Comparison of ENCODE assay signal across 1 cellular context in the genomic region with DNA sequence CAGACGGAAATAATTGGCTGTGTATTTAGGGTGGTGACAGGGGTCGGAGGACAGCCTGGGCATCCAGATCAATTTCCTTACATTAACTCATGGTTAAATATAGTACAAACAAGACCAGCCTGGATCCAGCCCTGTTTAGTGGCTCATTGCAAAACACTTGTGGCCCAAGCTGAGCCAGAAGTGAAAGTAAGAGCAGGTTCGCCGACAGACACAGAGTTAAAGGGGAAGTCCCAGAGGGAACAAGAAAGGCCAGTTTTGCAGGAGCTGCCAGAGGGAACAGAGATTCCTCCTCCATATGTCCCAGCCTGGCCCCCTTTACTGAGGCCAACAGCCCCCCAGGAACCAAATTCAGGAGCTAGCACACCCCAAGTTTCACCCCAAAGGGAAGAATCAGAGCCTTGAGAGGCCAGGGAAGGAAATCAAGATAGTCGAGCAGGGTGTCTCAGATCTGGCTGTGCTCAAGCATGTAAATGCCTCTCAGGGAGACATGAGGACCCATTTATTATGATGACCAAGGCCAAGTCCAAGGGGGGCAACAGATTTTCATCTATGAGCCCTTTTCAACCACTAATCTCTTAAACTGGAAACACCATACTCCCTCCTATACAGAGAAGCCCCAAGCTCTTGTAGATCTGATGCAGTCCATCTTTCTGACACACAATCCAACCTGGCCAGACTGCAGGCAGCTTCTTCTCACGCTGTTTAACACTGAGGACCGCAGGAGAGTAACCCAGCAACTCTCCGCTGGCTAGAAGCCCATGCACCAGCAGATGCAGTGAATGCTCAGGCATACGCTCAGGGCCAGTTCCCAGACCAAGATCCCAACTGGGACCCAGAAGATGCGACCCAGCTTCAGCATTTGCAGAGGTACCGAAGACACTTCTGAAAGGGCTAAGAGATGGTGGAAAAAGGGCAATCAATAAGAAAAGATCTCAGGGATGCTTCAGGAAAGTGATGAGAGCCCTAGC.
TF ChIP-seq lines count a peak whose summit lies in the region.

No MANE protein-coding gene starts in this region.

TF ChIP-seq in SK-N-SH, 30 proteins besides CTCF, POLR2A, EP300 and RAD21 (continued from another document):
- TF ChIP-seq, protein P1, sequence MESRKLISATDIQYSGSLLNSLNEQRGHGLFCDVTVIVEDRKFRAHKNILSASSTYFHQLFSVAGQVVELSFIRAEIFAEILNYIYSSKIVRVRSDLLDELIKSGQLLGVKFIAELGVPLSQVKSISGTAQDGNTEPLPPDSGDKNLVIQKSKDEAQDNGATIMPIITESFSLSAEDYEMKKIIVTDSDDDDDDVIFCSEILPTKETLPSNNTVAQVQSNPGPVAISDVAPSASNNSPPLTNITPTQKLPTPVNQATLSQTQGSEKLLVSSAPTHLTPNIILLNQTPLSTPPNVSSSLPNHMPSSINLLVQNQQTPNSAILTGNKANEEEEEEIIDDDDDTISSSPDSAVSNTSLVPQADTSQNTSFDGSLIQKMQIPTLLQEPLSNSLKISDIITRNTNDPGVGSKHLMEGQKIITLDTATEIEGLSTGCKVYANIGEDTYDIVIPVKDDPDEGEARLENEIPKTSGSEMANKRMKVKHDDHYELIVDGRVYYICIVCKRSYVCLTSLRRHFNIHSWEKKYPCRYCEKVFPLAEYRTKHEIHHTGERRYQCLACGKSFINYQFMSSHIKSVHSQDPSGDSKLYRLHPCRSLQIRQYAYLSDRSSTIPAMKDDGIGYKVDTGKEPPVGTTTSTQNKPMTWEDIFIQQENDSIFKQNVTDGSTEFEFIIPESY (IDR thresholded peaks at IDR 0.05; ENCODE audit: borderline replicate concordance, low read depth), result no peak
- TF ChIP-seq RFX5 (IDR thresholded peaks at IDR 0.05; ENCODE audit: low read length) (no peak), RXRA (IDR thresholded peaks at IDR 0.05; ENCODE audit: borderline replicate concordance, low read depth) (no peak), FOXJ3 (CRISPR knock-in tag; IDR thresholded peaks at IDR 0.05) (no peak), TEAD4 (IDR thresholded peaks at IDR 0.05; ENCODE audit: borderline replicate concordance, insufficient read depth) (no peak), MXI1 (IDR thresholded peaks at IDR 0.05; ENCODE audit: low read depth, low read length) (no peak), FOSL2 (IDR thresholded peaks at IDR 0.05; ENCODE audit: borderline replicate concordance, low read depth) (no peak), NRF1 (IDR thresholded peaks at IDR 0.05; ENCODE audit: low read depth, low read length) (no peak), TAF1 (IDR thresholded peaks at IDR 0.05; ENCODE audit: borderline replicate concordance, low read depth, low read length) (no peak), EZH2phosphoT487 (IDR thresholded peaks at IDR 0.05; ENCODE audit: borderline replicate concordance, low read depth) (no peak), CHD2 (IDR thresholded peaks at IDR 0.05; ENCODE audit: low read length, partially characterized antibody) (no peak), GABPA (IDR thresholded peaks at IDR 0.05; ENCODE audit: low read depth) (no peak), RCOR1 (IDR thresholded peaks at IDR 0.05; ENCODE audit: low read length) (no peak)
- TF ChIP-seq, protein P2, sequence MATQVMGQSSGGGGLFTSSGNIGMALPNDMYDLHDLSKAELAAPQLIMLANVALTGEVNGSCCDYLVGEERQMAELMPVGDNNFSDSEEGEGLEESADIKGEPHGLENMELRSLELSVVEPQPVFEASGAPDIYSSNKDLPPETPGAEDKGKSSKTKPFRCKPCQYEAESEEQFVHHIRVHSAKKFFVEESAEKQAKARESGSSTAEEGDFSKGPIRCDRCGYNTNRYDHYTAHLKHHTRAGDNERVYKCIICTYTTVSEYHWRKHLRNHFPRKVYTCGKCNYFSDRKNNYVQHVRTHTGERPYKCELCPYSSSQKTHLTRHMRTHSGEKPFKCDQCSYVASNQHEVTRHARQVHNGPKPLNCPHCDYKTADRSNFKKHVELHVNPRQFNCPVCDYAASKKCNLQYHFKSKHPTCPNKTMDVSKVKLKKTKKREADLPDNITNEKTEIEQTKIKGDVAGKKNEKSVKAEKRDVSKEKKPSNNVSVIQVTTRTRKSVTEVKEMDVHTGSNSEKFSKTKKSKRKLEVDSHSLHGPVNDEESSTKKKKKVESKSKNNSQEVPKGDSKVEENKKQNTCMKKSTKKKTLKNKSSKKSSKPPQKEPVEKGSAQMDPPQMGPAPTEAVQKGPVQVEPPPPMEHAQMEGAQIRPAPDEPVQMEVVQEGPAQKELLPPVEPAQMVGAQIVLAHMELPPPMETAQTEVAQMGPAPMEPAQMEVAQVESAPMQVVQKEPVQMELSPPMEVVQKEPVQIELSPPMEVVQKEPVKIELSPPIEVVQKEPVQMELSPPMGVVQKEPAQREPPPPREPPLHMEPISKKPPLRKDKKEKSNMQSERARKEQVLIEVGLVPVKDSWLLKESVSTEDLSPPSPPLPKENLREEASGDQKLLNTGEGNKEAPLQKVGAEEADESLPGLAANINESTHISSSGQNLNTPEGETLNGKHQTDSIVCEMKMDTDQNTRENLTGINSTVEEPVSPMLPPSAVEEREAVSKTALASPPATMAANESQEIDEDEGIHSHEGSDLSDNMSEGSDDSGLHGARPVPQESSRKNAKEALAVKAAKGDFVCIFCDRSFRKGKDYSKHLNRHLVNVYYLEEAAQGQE (IDR thresholded peaks at IDR 0.05; ENCODE audit: low read depth, low read length), result no peak
- TF ChIP-seq, protein P3, sequence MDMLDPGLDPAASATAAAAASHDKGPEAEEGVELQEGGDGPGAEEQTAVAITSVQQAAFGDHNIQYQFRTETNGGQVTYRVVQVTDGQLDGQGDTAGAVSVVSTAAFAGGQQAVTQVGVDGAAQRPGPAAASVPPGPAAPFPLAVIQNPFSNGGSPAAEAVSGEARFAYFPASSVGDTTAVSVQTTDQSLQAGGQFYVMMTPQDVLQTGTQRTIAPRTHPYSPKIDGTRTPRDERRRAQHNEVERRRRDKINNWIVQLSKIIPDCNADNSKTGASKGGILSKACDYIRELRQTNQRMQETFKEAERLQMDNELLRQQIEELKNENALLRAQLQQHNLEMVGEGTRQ (IDR thresholded peaks at IDR 0.05; ENCODE audit: borderline replicate concordance, low read depth, low read length), result no peak
- TF ChIP-seq, protein P4, sequence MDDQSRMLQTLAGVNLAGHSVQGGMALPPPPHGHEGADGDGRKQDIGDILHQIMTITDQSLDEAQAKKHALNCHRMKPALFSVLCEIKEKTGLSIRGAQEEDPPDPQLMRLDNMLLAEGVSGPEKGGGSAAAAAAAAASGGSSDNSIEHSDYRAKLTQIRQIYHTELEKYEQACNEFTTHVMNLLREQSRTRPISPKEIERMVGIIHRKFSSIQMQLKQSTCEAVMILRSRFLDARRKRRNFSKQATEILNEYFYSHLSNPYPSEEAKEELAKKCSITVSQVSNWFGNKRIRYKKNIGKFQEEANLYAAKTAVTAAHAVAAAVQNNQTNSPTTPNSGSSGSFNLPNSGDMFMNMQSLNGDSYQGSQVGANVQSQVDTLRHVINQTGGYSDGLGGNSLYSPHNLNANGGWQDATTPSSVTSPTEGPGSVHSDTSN (IDR thresholded peaks at IDR 0.05), result no peak
